Comparison of ENCODE assay signal across 14 cellular contexts in genomic region chr21:42672699-42673458, GRCh38. TPM values are rescaled to one million over a fixed set of nuclear protein-coding genes. Genes with fewer than 3 reads are reported as not detected.
A peak's percentile ranks its signal among the peaks of the same experiment; 100 is the strongest.
DNase-seq lines count a peak whose midpoint lies in the region; ATAC-seq, FAIRE-seq and TF ChIP-seq lines count a peak whose summit lies in the region.
"Had no signal": no experiment of that assay in that cellular context is flagged by ENCODE, and none has a peak within 500 bp of the region (broad histone marks: within the 10 kb centered on the region; RNA-seq: fewer than 3 reads in every experiment).

No MANE protein-coding gene starts in this region.

- H3K9me3 ChIP-seq in esophagus muscularis mucosa (no peaks in the 10 kb centered on the region), neural progenitor cell (ENCODE audit: low read depth) (no peaks in the 10 kb centered on the region)

- no peaks in the 10 kb centered on the region for H3K27me3 ChIP-seq in esophagus muscularis mucosa
- H3K27me3 ChIP-seq in neural progenitor cell = no peaks in the 10 kb centered on the region

- WGBS in esophagus muscularis mucosa = 85% methylated on average over 22 of the region's 24 CpGs
- WGBS in lower leg skin, 2 donors = 84 to 85% methylated on average over 24 of the region's 24 CpGs

- H3K4me3 ChIP-seq in esophagus muscularis mucosa (no peak overlapping the region), neural progenitor cell (no peak overlapping the region), lower leg skin (ENCODE audit: low read depth, poor library complexity, severe bottlenecking) (no peak overlapping the region)

- ATAC-seq in GM19455 (IDR thresholded peaks at IDR 0.05; ENCODE audit: unreplicated experiment) = no peak

- H3K4me1 Mint-ChIP-seq in neural progenitor cell = peaks cover 66% of the 10 kb centered on the region

- peaks cover 38% of the 10 kb centered on the region for H3F3A ChIP-seq in neural progenitor cell (ENCODE audit: low read depth)

- H3K27me3 Mint-ChIP-seq in neural progenitor cell (ENCODE audit: insufficient read depth, low read depth) = peaks cover 29% of the 10 kb centered on the region
- H3K27me3 Mint-ChIP-seq: activated naive CD4-positive, alpha-beta T cell treated with anti-CD3 and anti-CD28 coated beads, Interleukin-2, amount 50 U/mL, for 24 hours had no signal

- no peak overlapping the region for H2AFZ ChIP-seq in neural progenitor cell (replicated peaks)

- peaks cover 96% of the 10 kb centered on the region for H4K20me1 ChIP-seq in neural progenitor cell (ENCODE audit: low read depth)

- peaks cover 47% of the 10 kb centered on the region for H3K79me2 ChIP-seq in neural progenitor cell (ENCODE audit: low read depth)

- peaks cover 11% of the 10 kb centered on the region for H3K36me3 Mint-ChIP-seq in neural progenitor cell

- peaks cover 4% of the 10 kb centered on the region for H3K9me3 Mint-ChIP-seq in neural progenitor cell
- H3K9me3 Mint-ChIP-seq: activated naive CD4-positive, alpha-beta T cell treated with anti-CD3 and anti-CD28 coated beads, Interleukin-2, amount 50 U/mL, for 24 hours had no signal

- FAIRE-seq in H54 (lab: Jason Lieb, UNC) = no peak
- FAIRE-seq in RCC 7860 (lab: Jason Lieb, UNC) = peak; percentile 93
- FAIRE-seq: D721Med had no signal

- TF ChIP-seq EP300 in esophagus muscularis mucosa (IDR thresholded peaks at IDR 0.05) = no peak

- H3K4me3 Mint-ChIP-seq in neural progenitor cell = peak overlapping the region; percentile 59
- H3K4me3 Mint-ChIP-seq: activated naive CD4-positive, alpha-beta T cell treated with anti-CD3 and anti-CD28 coated beads, Interleukin-2, amount 50 U/mL, for 24 hours had no signal

- intact Hi-C loops in esophagus muscularis mucosa (cut with DNase I) = no loop called here
- intact Hi-C loops in lower leg skin (cut with DNase I; ENCODE audit: low total_unique reads) = no loop called here

- H3K27ac ChIP-seq in esophagus muscularis mucosa (replicated peaks in 1 of 4) = peak overlapping the region; percentile 66 to 77 (median 74)
- no peak overlapping the region for H3K27ac ChIP-seq in neural progenitor cell

- peaks cover 20 to 67% (median 61%) of the 10 kb centered on the region in 4 donors for H3K4me1 ChIP-seq in esophagus muscularis mucosa
- H3K4me1 ChIP-seq in neural progenitor cell = peaks cover 58% of the 10 kb centered on the region

- no peak for TF ChIP-seq CTCF in esophagus muscularis mucosa (IDR thresholded peaks at IDR 0.05)
- no peak for TF ChIP-seq CTCF in neural progenitor cell (IDR thresholded peaks at IDR 0.05)
- no peak for TF ChIP-seq CTCF in lower leg skin (IDR thresholded peaks at IDR 0.05)

- peak overlapping the region; percentile 37 for H3K4me2 ChIP-seq in neural progenitor cell

- DNase-seq in H54 (ENCODE audit: insufficient read length, low spot score) = peak; percentile 85
- peak; percentile 77 for DNase-seq in RCC 7860 (ENCODE audit: low spot score)
- DNase-seq in esophagus muscularis mucosa (ENCODE audit: extremely low spot score) = no peak
- DNase-seq in neural progenitor cell (ENCODE audit: low spot score) = peak; percentile 64
- DNase-seq in lower leg skin (ENCODE audit: low spot score in 2 of 2) = no peak
- no peak for DNase-seq in HCEC 1CT
- DNase-seq in anterior cingulate cortex (lab: John Stamatoyannopoulos, UW) = no peak
- DNase-seq: activated CD4-positive, alpha-beta T cell treated with anti-CD3 and anti-CD28 coated beads, Interleukin-2, amount 50 U/mL, for 48 hours; NCI-H1436 treated with DMSO at 0.1 percent for 48 hours; stimulated activated CD4-positive, alpha-beta T cell treated with anti-CD3 and anti-CD28 coated beads, Interleukin-12 subunit alpha, Interleukin-12 subunit beta, amount 100 ng/mL, for 4 hours; stimulated activated naive CD4-positive, alpha-beta T cell treated with Interleukin-2 at 50 U/mL for 16 hours had no signal

- peak overlapping the region; percentile 45 for H3K27ac Mint-ChIP-seq in neural progenitor cell
- H3K27ac Mint-ChIP-seq: activated naive CD4-positive, alpha-beta T cell treated with anti-CD3 and anti-CD28 coated beads, Interleukin-2, amount 50 U/mL, for 24 hours had no signal

- H3K36me3 ChIP-seq in esophagus muscularis mucosa (no peaks in the 10 kb centered on the region), neural progenitor cell (no peaks in the 10 kb centered on the region)

- TF ChIP-seq POLR2A in H54 (IDR thresholded peaks at IDR 0.05; ENCODE audit: low read depth, low read length) = no peak
- TF ChIP-seq POLR2A in esophagus muscularis mucosa (IDR thresholded peaks at IDR 0.05; ENCODE audit: low read depth) = no peak
- no peak for TF ChIP-seq POLR2A in lower leg skin (IDR thresholded peaks at IDR 0.05)

- H3K9ac ChIP-seq in neural progenitor cell = no peak overlapping the region

RNA-seq across cellular contexts. Expression of gene PDE9A, which starts 19.5 kb away (rescaled TPM):
- total RNA-seq in esophagus muscularis mucosa (10 to 100 TPM; 29.2 to 68.4 (median 40.4) TPM), neural progenitor cell (ENCODE audit: low replicate concordance) (40.2 and 41.0 TPM in 2 replicates), lower leg skin (10 to 100 TPM in 2 of 4 donors, 1 to 10 TPM in 2; 2.1 to 16.3 (median 9.0) TPM)

Comparison
In these comparisons a context has a peak if more than half of its experiments do, and no peak if none do; other contexts are left out.
1. DNase-seq: peak in H54 (single experiment), RCC 7860 (single experiment) and neural progenitor cell (single experiment); none in esophagus muscularis mucosa (single experiment), lower leg skin (0 of 2), HCEC 1CT (single experiment) and anterior cingulate cortex (0 of 58).